Comparison of ENCODE assay signal across 9 cellular contexts in the genomic region with DNA sequence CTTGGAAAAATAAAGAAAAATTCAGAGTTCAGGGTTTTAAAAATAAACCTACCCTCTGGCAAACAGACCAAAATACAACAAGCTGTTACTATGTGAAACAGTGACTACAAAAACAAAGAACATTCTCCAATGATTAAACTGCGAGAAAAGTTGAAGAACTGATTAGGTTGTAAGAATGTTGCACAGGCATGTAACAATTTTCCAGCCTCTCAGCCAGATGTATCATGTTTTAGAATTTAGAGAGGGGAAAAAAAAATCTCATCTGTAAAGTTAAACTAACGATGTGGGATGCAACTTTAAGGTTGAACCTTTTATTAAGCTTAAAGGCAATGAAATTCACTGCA.
DNase-seq lines count a peak whose midpoint lies in the region; ATAC-seq, FAIRE-seq and TF ChIP-seq lines count a peak whose summit lies in the region.
"Had no signal": no experiment of that assay in that cellular context is flagged by ENCODE, and none has a peak within 500 bp of the region (broad histone marks: within the 10 kb centered on the region; RNA-seq: fewer than 3 reads in every experiment).

No MANE protein-coding gene starts in this region.

- DNase-seq in GM23338 (ENCODE audit: low spot score) (no peak), K562 (ENCODE audit: extremely low read depth in 1 of 4, low spot score in 3 of 4) (no peak), kidney tubule cell (ENCODE audit: low spot score) (peak; percentile 88), hippocampal formation (lab: John Stamatoyannopoulos, UW) (no peak), NOMO-1 treated with DMSO at 0.1 percent for 48 hours (lab: John Stamatoyannopoulos, UW; ENCODE audit: unreplicated experiment) (no peak), NCI-H1694 treated with DMSO at 0.1 percent for 48 hours (lab: John Stamatoyannopoulos, UW) (no peak)
- DNase-seq: T-helper 1 cell had no signal

- intact Hi-C loops in K562 (cut with micrococcal nuclease): no loop called here

- H4K20me1 ChIP-seq in GM23338 (replicated peaks; ENCODE audit: insufficient read depth): no peaks in the 10 kb centered on the region
- H4K20me1 ChIP-seq in K562 (replicated peaks; ENCODE audit: control insufficient read depth, insufficient read depth, low read length): no peaks in the 10 kb centered on the region

- TF ChIP-seq CTCF in GM23338 (conservative IDR thresholded peaks at IDR 0.05; ENCODE audit: low read depth in 2 of 2) (no peak), K562 (IDR thresholded peaks at IDR 0.05 in 2 of 3, conservative IDR thresholded peaks at IDR 0.05 in 1 of 3; ENCODE audit: insufficient read depth in 2 of 3, low read depth in 1 of 3, low read length in 3 of 3) (no peak)

- no peaks in the 10 kb centered on the region for H3K9me3 ChIP-seq in K562 (replicated peaks; ENCODE audit: control insufficient read depth, insufficient read depth, low read depth, low read length)
- no peaks in the 10 kb centered on the region for H3K9me3 ChIP-seq in subcutaneous abdominal adipose tissue (ENCODE audit: control insufficient read depth in 5 of 5, low read length in 5 of 5)

- H3K79me2 ChIP-seq in GM23338 (replicated peaks; ENCODE audit: insufficient read depth): no peaks in the 10 kb centered on the region
- H3K79me2 ChIP-seq in K562 (ENCODE audit: control insufficient read depth, insufficient read depth, low read length): peaks cover 5% of the 10 kb centered on the region; the same call in 1 of the 3 replicates

- no peaks in the 10 kb centered on the region for H3F3A ChIP-seq in GM23338 (replicated peaks; ENCODE audit: low read depth)

- peaks cover 3% of the 10 kb centered on the region for H3K27me3 Mint-ChIP-seq in GM23338 (ENCODE audit: insufficient read depth, low read depth, poor library complexity)

- H3K9ac ChIP-seq in K562 (ENCODE audit: insufficient read depth in 1 of 2, low read depth in 2 of 2, low read length in 2 of 2): peak overlapping the region in 1 of 2 experiments; percentile 50; a peak in 2 of 4 replicates
- peak overlapping the region in 4 of 5 donors; percentile 13 to 57 (median 39) for H3K9ac ChIP-seq in subcutaneous abdominal adipose tissue (ENCODE audit: low read length in 5 of 5)

- no peaks in the 10 kb centered on the region for H3K36me3 Mint-ChIP-seq in GM23338 (ENCODE audit: low read depth)

- TF ChIP-seq RAD21 in K562 (CRISPR knock-in tag; conservative IDR thresholded peaks at IDR 0.05 in 1 of 2, IDR thresholded peaks at IDR 0.05 in 1 of 2): no peak

- H3K4me1 ChIP-seq in GM23338 (ENCODE audit: insufficient read depth): peaks cover 23% of the 10 kb centered on the region
- peaks cover 0 to 12% of the 10 kb centered on the region in 2 experiments; a peak in 3 of 5 replicates for H3K4me1 ChIP-seq in K562 (replicated peaks in 1 of 2; ENCODE audit: control insufficient read depth in 2 of 2, insufficient read depth in 2 of 2, low read length in 2 of 2)
- H3K4me1 ChIP-seq in subcutaneous abdominal adipose tissue (ENCODE audit: control insufficient read depth in 5 of 5, insufficient read depth in 5 of 5, low read length in 5 of 5): peaks cover 8 to 26% (median 18%) of the 10 kb centered on the region in 5 donors

- H3K4me3 Mint-ChIP-seq in GM23338: no peak overlapping the region

- no peaks in the 10 kb centered on the region for H3K36me3 ChIP-seq in GM23338 (ENCODE audit: insufficient read depth)
- peaks cover 2% of the 10 kb centered on the region; the same call in 1 of the 3 replicates for H3K36me3 ChIP-seq in K562 (ENCODE audit: control insufficient read depth, insufficient read depth, low read length)
- H3K36me3 ChIP-seq in subcutaneous abdominal adipose tissue (ENCODE audit: control insufficient read depth in 5 of 5, insufficient read depth in 5 of 5, low read length in 5 of 5): peaks cover 0 to 2% (median 0%) of the 10 kb centered on the region in 5 donors

- H3K27ac Mint-ChIP-seq in GM23338: peak overlapping the region; percentile 65

- H3K4me3 ChIP-seq in GM23338 (no peak overlapping the region), K562 (no peak overlapping the region), subcutaneous abdominal adipose tissue (ENCODE audit: low read depth in 1 of 5, low read length in 5 of 5) (peak overlapping the region in 2 of 5 donors; percentile 19 to 32)

- peaks cover 28% of the 10 kb centered on the region for H3K4me1 Mint-ChIP-seq in GM23338

- H3K9me1 ChIP-seq in K562 (ENCODE audit: control insufficient read depth, insufficient read depth, low read length): no peaks in the 10 kb centered on the region

- no peaks in the 10 kb centered on the region for H3K9me2 ChIP-seq in GM23338 (ENCODE audit: insufficient read depth)

- peak; percentile 66 for FAIRE-seq in K562 (lab: Jason Lieb, UNC)

- POLR2A ChIA-PET in K562 (lab: Yijun Ruan, JAX): interaction anchor here (0.7 kb wide), 1 partner anchor 140 kb away, joined by 4 read pairs; no protein-coding TSS in a partner anchor

- in situ Hi-C loops in K562 (cut with MboI): no loop called here

- BruUV-seq in K562 (replicated peaks; lab: Mats Ljungman, UMichigan): no TSS peak

- no peak for TF ChIP-seq EP300 in K562 (IDR thresholded peaks at IDR 0.05; ENCODE audit: low read length)

- 15% methylated on average over 2 of the region's 2 CpGs for WGBS in K562 (ENCODE audit: insufficient coverage, low coverage, missing lambda C conversion rate)

- H3K4me2 ChIP-seq in GM23338 (0 out of 2 replicates have a peak overlapping the region, but pooled peaks have one; percentile 5), K562 (ENCODE audit: insufficient read depth, low read length) (no peak overlapping the region; the same call in 1 of the 2 replicates)

- H3K27me3 ChIP-seq in GM23338 (ENCODE audit: insufficient read depth) (no peaks in the 10 kb centered on the region), K562 (ENCODE audit: control insufficient read depth in 2 of 2, insufficient read depth in 2 of 2, low read length in 2 of 2) (no peaks in the 10 kb centered on the region), subcutaneous abdominal adipose tissue (ENCODE audit: control insufficient read depth in 5 of 5, insufficient read depth in 4 of 5, low read length in 5 of 5) (no peaks in the 10 kb centered on the region)

- ATAC-seq in GM23338: no peak
- ATAC-seq in K562: peak; percentile 23
- ATAC-seq in HG02870 (IDR thresholded peaks at IDR 0.05; ENCODE audit: unreplicated experiment): no peak

- no peak overlapping the region for H2AFZ ChIP-seq in GM23338
- H2AFZ ChIP-seq in K562 (ENCODE audit: low read depth, low read length): no peak overlapping the region

- no peaks in the 10 kb centered on the region for H3K9me3 Mint-ChIP-seq in GM23338

- TF ChIP-seq POLR2A in K562 (conservative IDR thresholded peaks at IDR 0.05): no peak

- H3K27ac ChIP-seq in GM23338 (ENCODE audit: low read depth) (peak overlapping the region; percentile 8; the same call in 1 of the 2 replicates), K562 (ENCODE audit: extremely low read depth, low read depth, low read length) (peak overlapping the region; percentile 66; the same call in 2 of the 3 replicates), subcutaneous abdominal adipose tissue (ENCODE audit: low read depth, low read length) (peak overlapping the region; percentile 96)

- CTCF ChIA-PET in K562 (lab: Yijun Ruan, JAX; ENCODE audit: low intra/inter-chr PET ratio): interaction anchor here (0.7 kb wide), 1 partner anchor 360 kb away, joined by 3 read pairs; no protein-coding TSS in a partner anchor

TF ChIP-seq in GM23338, 12 proteins besides CTCF, POLR2A, EP300 and RAD21:
- TF ChIP-seq EZH2phosphoT487 (IDR thresholded peaks at IDR 0.05; ENCODE audit: unreplicated experiment) (no peak), EZH2 (IDR thresholded peaks at IDR 0.05; ENCODE audit: low read depth, unreplicated experiment) (no peak), ZNF114 (CRISPR knock-in tag; IDR thresholded peaks at IDR 0.05) (no peak), STAT1 (IDR thresholded peaks at IDR 0.05; ENCODE audit: unreplicated experiment) (no peak), ZNF331 (CRISPR knock-in tag; IDR thresholded peaks at IDR 0.05; ENCODE audit: low read depth) (no peak), CREB1 (CRISPR knock-in tag; IDR thresholded peaks at IDR 0.05; ENCODE audit: low read depth) (no peak), POLR2AphosphoS5 (IDR thresholded peaks at IDR 0.05; ENCODE audit: low read depth) (no peak)
- TF ChIP-seq, protein P1, sequence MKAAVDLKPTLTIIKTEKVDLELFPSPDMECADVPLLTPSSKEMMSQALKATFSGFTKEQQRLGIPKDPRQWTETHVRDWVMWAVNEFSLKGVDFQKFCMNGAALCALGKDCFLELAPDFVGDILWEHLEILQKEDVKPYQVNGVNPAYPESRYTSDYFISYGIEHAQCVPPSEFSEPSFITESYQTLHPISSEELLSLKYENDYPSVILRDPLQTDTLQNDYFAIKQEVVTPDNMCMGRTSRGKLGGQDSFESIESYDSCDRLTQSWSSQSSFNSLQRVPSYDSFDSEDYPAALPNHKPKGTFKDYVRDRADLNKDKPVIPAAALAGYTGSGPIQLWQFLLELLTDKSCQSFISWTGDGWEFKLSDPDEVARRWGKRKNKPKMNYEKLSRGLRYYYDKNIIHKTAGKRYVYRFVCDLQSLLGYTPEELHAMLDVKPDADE (IDR thresholded peaks at IDR 0.05): no peak
TF ChIP-seq in GM23338: peak in this region for 0.

TF ChIP-seq in K562, 482 proteins besides CTCF, POLR2A, EP300 and RAD21:
- no peak for TF ChIP-seq KLF6 (CRISPR knock-in tag; IDR thresholded peaks at IDR 0.05; ENCODE audit: borderline replicate concordance)
- no peak for TF ChIP-seq ATF1 (CRISPR knock-in tag; IDR thresholded peaks at IDR 0.05)
- no peak for TF ChIP-seq ATF1 (tag; IDR thresholded peaks at IDR 0.05)
- 0 out of 2 replicates have a peak, but pooled peaks have one; percentile 4 for TF ChIP-seq MEF2D (tag; conservative IDR thresholded peaks at IDR 0.05; ENCODE audit: low read depth)

Comparison
In these comparisons a context has a peak if more than half of its experiments do, and no peak if none do; other contexts are left out.
1. H3K27ac ChIP-seq: peak in every context shown above with its lines; median percentile 96 in subcutaneous abdominal adipose tissue; 66 in K562; 8 in GM23338.